Comparison of ENCODE assay signal across 8 cellular contexts in the genomic region with DNA sequence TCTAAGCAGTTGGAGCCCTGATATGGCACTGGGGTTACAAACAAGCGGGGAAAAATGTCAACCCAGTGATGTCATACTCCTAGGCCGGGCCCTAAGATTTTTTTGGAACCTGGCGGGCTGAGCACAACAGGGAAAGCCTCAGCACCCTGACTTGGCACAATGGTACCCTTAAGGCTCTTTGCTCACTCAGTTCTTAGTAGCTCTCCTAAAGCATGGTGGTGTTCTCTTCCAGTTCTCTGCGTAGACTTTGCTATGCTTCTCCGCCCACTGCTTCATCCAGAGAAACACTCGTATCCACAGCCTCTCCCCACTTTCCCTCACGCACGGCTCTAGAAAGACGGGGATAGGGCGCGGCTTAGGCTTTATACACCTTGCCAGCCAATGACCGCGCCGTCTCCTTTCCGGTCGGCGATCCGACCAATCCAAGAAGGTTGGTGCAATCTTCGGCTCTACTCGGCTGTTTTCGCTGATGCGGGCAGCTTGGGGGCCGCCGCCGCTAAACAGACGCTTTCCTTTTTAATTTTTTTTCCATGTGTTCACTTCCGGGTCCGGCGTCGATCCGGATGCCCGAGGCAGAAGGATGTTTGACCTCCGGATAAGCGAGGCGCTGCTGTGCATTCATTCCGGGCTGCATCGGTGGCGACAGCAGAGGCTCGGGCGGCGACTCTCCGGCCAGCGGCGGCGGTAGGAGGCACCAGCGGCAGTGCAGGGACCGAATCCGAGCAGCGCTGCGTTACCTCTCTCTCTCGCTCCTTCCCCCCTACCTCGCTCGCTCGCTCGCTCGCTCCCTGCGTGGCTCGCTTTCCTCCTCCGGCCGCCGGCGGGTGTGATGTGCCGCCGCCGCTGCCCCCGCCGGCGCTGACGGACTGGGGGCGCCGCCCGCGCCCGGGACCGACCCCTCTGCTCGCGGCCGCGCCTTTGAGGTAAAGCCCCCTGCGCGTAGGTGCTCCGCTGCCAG. TPM values are rescaled to one million over a fixed set of nuclear protein-coding genes. Genes with fewer than 3 reads are reported as not detected.
DNase-seq lines count a peak whose midpoint lies in the region; ATAC-seq and TF ChIP-seq lines count a peak whose summit lies in the region.

A gene (plus strand): TSS at position 530 of the 958 bp plus-strand sequence. CDS start 33,487 bp downstream, outside the sequence.

- H3K27me3 ChIP-seq in left lung, result no peaks in the 10 kb centered on the region

- peak within 1 kb of the TSS; percentile 56 to 65 for H3K4me3 ChIP-seq in left lung

- no peaks in the 10 kb centered on the region for H3K36me3 Mint-ChIP-seq in CD14-positive monocyte

- peak within 1 kb of the TSS; percentile 94 for H3K27ac ChIP-seq in left lung

- no peaks in the 10 kb centered on the region for H3K36me3 ChIP-seq in left lung

- ATAC-seq in GM19372 (IDR thresholded peaks at IDR 0.05; ENCODE audit: low read depth, unreplicated experiment) (peak; percentile 90), HG03558 (IDR thresholded peaks at IDR 0.05; ENCODE audit: extremely low read depth, unreplicated experiment) (peak; percentile 89), left lung (peak; percentile 97)

- H3K9me3 ChIP-seq in left lung, result no peaks in the 10 kb centered on the region

- H3K27ac Mint-ChIP-seq in CD14-positive monocyte, result peak within 1 kb of the TSS; percentile 87 to 98 (median 94)

- peak within 1 kb of the TSS; percentile 98 for H3K4me3 Mint-ChIP-seq in CD14-positive monocyte

- TF ChIP-seq CTCF in CD14-positive monocyte (IDR thresholded peaks at IDR 0.05) (no peak), left lung (IDR thresholded peaks at IDR 0.05) (no peak)

- intact Hi-C loops in CD14-positive monocyte (cut with micrococcal nuclease) (loop anchor here (5.0 kb wide), 2 partner anchors 85 to 90 kb away; a partner anchor contains a TSS), left lung (cut with DNase I) (no loop called here)

- peaks cover 3 to 6% (median 5%) of the 10 kb centered on the region in 3 donors for H3K27me3 Mint-ChIP-seq in CD14-positive monocyte (ENCODE audit: low read depth in 3 of 3)

- peaks cover 24% of the 10 kb centered on the region for H3K4me1 Mint-ChIP-seq in CD14-positive monocyte

- peaks cover 0 to 5% (median 0%) of the 10 kb centered on the region in 7 donors for H3K9me3 Mint-ChIP-seq in CD14-positive monocyte

- H3K4me1 ChIP-seq in left lung, result peaks cover 3 to 11% of the 10 kb centered on the region in 2 donors

- DNase-seq in CD14-positive monocyte (ENCODE audit: low spot score), result peak; percentile 92
- DNase-seq in NCI-H82 (lab: John Stamatoyannopoulos, UW), result peak; percentile 97
- DNase-seq in activated CD4-positive, alpha-beta T cell treated with anti-CD3 and anti-CD28 coated beads, Interleukin-2, amount 50 U/mL, for 48 hours, result peak; percentile 89 to 93
- peak; percentile 98 for DNase-seq in dermis blood vessel endothelial cell
- DNase-seq in left lung, result peak; percentile 93 to 97
- DNase-seq in stimulated activated CD4-positive, alpha-beta T cell treated with anti-CD3 and anti-CD28 coated beads, Interleukin-2, amount 100 ng/mL, for 48 hours, result peak; percentile 83 to 85

RNA-seq across cellular contexts. Expression of the gene that starts here (rescaled TPM):
- polyA plus RNA-seq in CD14-positive monocyte, result 10 to 100 TPM; 17.1 to 22.3 TPM
- total RNA-seq in dermis blood vessel endothelial cell (66.0 and 66.1 TPM in 2 replicates), left lung (10 to 100 TPM; 36.1 to 39.9 TPM)

Comparison
In these comparisons a context has a peak if more than half of its experiments do, and no peak if none do; other contexts are left out.
1. Peak in every context shown above with its lines: DNase-seq, ATAC-seq, H3K4me3 ChIP-seq and H3K27ac ChIP-seq.
2. intact Hi-C loops: an anchor here in CD14-positive monocyte (5.0 kb wide); none called in left lung.